ENCODE assay signal across 8 cellular contexts in the genomic region with DNA sequence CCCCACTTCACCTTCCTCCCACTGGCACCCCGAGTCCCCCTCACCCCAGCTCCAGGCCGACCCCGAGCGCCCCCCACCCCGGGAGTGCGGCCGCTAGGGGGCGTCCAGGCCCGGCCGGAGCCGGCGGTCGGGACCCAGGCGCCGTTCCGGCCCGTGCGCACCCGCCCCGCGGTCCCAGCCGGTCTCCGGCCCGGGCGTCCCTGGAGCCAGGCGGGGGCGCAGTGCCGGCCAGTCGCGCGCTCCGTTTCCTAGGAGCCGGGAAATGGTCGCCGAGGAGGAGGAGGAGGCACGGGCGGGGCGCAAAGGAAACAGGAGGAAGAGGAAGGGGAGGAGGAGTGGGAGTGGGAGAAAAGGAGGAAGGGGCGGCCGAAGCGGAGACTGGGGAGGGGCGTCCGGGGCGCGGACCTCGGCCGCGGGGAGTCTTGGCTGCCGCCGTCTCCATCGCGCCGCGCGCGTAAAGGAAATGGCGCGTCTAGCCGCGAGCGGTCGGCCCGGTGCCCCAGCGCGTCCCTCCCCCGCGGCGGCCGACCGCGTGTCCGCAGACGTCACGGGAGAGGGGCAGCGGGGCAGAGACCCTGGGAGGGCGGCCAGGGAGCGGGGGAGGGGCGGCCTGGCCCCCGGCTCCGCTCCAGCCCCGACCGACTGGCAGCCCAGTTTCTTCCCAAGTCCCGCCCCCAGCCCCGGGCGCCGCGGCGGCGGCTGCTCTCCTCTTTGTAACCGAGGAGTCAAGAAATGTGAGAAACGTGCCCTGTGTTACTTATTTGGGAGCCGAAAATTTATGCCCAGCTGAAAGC. TPM values are rescaled to one million over a fixed set of nuclear protein-coding genes. Genes with fewer than 3 reads are reported as not detected.
DNase-seq lines count a peak whose midpoint lies in the region; ATAC-seq, FAIRE-seq and TF ChIP-seq lines count a peak whose summit lies in the region.

No MANE protein-coding gene starts in this region.

- H3K9me3 ChIP-seq in naive thymus-derived CD4-positive, alpha-beta T cell (ENCODE audit: control insufficient read depth in 2 of 3, low read length in 3 of 3) = no peaks in the 10 kb centered on the region
- H3K9me3 ChIP-seq in thymus (ENCODE audit: control insufficient read depth) = no peaks in the 10 kb centered on the region

- DNase-seq in HFFc6 = peak; percentile 71
- peak; percentile 75 to 86 for DNase-seq in NOMO-1 (lab: John Stamatoyannopoulos, UW; ENCODE audit: unreplicated experiment in 2 of 2)
- DNase-seq in activated T-helper 1 cell treated with anti-CD3 and anti-CD28 coated beads, Interleukin-12 subunit alpha, Interleukin-12 subunit beta, Interleukin-2, Interleukin-4 antibody, amounts not matched to agents 30 ng/mL and 10 ng/mL and 1 ng/mL, durations not matched to agents 14 hours and 24 hours and 36 hours (ENCODE audit: low spot score) = peak; percentile 27
- DNase-seq in fibroblast of peridontal ligament (ENCODE audit: extremely low read depth) = peak; percentile 71
- peak in 3 of 9 donors; percentile 16 to 81 (median 53) for DNase-seq in naive thymus-derived CD4-positive, alpha-beta T cell
- DNase-seq in RCC 7860 (ENCODE audit: low spot score) = no peak

- peak overlapping the region; percentile 56 for H3K27ac Mint-ChIP-seq in HFFc6
- peak overlapping the region; percentile 52 for H3K27ac Mint-ChIP-seq in activated T-helper 1 cell treated with anti-CD3 and anti-CD28 coated beads, Interleukin-12 subunit alpha, Interleukin-12 subunit beta, Interleukin-2, Interleukin-4 antibody, amounts not matched to agents 30 ng/mL and 10 ng/mL and 1 ng/mL, durations not matched to agents 14 hours and 24 hours and 36 hours
- peak overlapping the region in 1 of 9 donors; percentile 52 for H3K27ac Mint-ChIP-seq in naive thymus-derived CD4-positive, alpha-beta T cell

- H3K4me1 Mint-ChIP-seq in HFFc6 (ENCODE audit: low read depth) = no peaks in the 10 kb centered on the region
- no peaks in the 10 kb centered on the region for H3K4me1 Mint-ChIP-seq in activated T-helper 1 cell treated with anti-CD3 and anti-CD28 coated beads, Interleukin-12 subunit alpha, Interleukin-12 subunit beta, Interleukin-2, Interleukin-4 antibody, amounts not matched to agents 30 ng/mL and 10 ng/mL and 1 ng/mL, durations not matched to agents 14 hours and 24 hours and 36 hours (ENCODE audit: low read depth)
- peaks cover 0 to 12% (median 4%) of the 10 kb centered on the region in 7 donors for H3K4me1 Mint-ChIP-seq in naive thymus-derived CD4-positive, alpha-beta T cell

- intact Hi-C loops in activated T-helper 1 cell treated with anti-CD3 and anti-CD28 coated beads, Interleukin-12 subunit alpha, Interleukin-12 subunit beta, Interleukin-2, Interleukin-4 antibody, amounts not matched to agents 30 ng/mL and 10 ng/mL and 1 ng/mL, durations not matched to agents 14 hours and 24 hours and 36 hours (cut with micrococcal nuclease) = loop anchor here (1.0 to 2.0 kb wide), 3 partner anchors 17 to 339 kb away; no protein-coding TSS in a partner anchor
- intact Hi-C loops in naive thymus-derived CD4-positive, alpha-beta T cell (cut with micrococcal nuclease) = no loop called here

- POLR2A ChIA-PET in naive thymus-derived CD4-positive, alpha-beta T cell (lab: Charles Lee) = no interaction called here

- CTCF ChIA-PET in naive thymus-derived CD4-positive, alpha-beta T cell (lab: Charles Lee) = interaction anchor here (0.8 to 0.9 kb wide), 2 partner anchors 18 to 353 kb away, joined by 3 read pairs; no protein-coding TSS in a partner anchor

- H3K4me1 ChIP-seq in naive thymus-derived CD4-positive, alpha-beta T cell (ENCODE audit: control insufficient read depth in 2 of 2, insufficient read depth in 2 of 2, low read length in 2 of 2) = no peaks in the 10 kb centered on the region
- peaks cover 3% of the 10 kb centered on the region for H3K4me1 ChIP-seq in thymus (ENCODE audit: control insufficient read depth, insufficient read depth, low read length)

- peak; percentile 77 for ATAC-seq in naive thymus-derived CD4-positive, alpha-beta T cell

- peaks cover 13% of the 10 kb centered on the region for H3K27me3 Mint-ChIP-seq in HFFc6 (ENCODE audit: insufficient read depth)
- H3K27me3 Mint-ChIP-seq in activated T-helper 1 cell treated with anti-CD3 and anti-CD28 coated beads, Interleukin-12 subunit alpha, Interleukin-12 subunit beta, Interleukin-2, Interleukin-4 antibody, amounts not matched to agents 30 ng/mL and 10 ng/mL and 1 ng/mL, durations not matched to agents 14 hours and 24 hours and 36 hours (ENCODE audit: insufficient read depth) = peaks cover 28% of the 10 kb centered on the region
- peaks cover 29 to 52% (median 36%) of the 10 kb centered on the region in 5 donors for H3K27me3 Mint-ChIP-seq in naive thymus-derived CD4-positive, alpha-beta T cell

- no peaks in the 10 kb centered on the region for H3K9me3 Mint-ChIP-seq in HFFc6
- H3K9me3 Mint-ChIP-seq in activated T-helper 1 cell treated with anti-CD3 and anti-CD28 coated beads, Interleukin-12 subunit alpha, Interleukin-12 subunit beta, Interleukin-2, Interleukin-4 antibody, amounts not matched to agents 30 ng/mL and 10 ng/mL and 1 ng/mL, durations not matched to agents 14 hours and 24 hours and 36 hours = no peaks in the 10 kb centered on the region
- no peaks in the 10 kb centered on the region for H3K9me3 Mint-ChIP-seq in naive thymus-derived CD4-positive, alpha-beta T cell

- peaks cover 0 to 5% of the 10 kb centered on the region in 2 donors for H3K27me3 ChIP-seq in naive thymus-derived CD4-positive, alpha-beta T cell (ENCODE audit: control insufficient read depth in 2 of 2, insufficient read depth in 2 of 2, low read length in 2 of 2)
- peaks cover 44% of the 10 kb centered on the region for H3K27me3 ChIP-seq in thymus (ENCODE audit: control insufficient read depth, insufficient read depth)

- peak overlapping the region; percentile 95 for H3K27ac ChIP-seq in C4-2B
- no peak overlapping the region for H3K27ac ChIP-seq in naive thymus-derived CD4-positive, alpha-beta T cell (ENCODE audit: low read depth, low read length)
- H3K27ac ChIP-seq in thymus (ENCODE audit: low read depth) = peak overlapping the region; percentile 49

- no peaks in the 10 kb centered on the region for H3K36me3 Mint-ChIP-seq in HFFc6 (ENCODE audit: low read depth)
- H3K36me3 Mint-ChIP-seq in activated T-helper 1 cell treated with anti-CD3 and anti-CD28 coated beads, Interleukin-12 subunit alpha, Interleukin-12 subunit beta, Interleukin-2, Interleukin-4 antibody, amounts not matched to agents 30 ng/mL and 10 ng/mL and 1 ng/mL, durations not matched to agents 14 hours and 24 hours and 36 hours (ENCODE audit: low read depth) = no peaks in the 10 kb centered on the region
- H3K36me3 Mint-ChIP-seq in naive thymus-derived CD4-positive, alpha-beta T cell = peaks cover 0 to 3% (median 0%) of the 10 kb centered on the region in 5 donors

- WGBS in thymus = under 1% methylated on average over 92 of the region's 92 CpGs

- H3K4me3 ChIP-seq in naive thymus-derived CD4-positive, alpha-beta T cell (ENCODE audit: low read length) = peak overlapping the region; percentile 13
- H3K4me3 ChIP-seq in thymus (ENCODE audit: low read length) = peak overlapping the region; percentile 46

- H3K4me3 Mint-ChIP-seq in HFFc6 = peak overlapping the region; percentile 81
- peak overlapping the region; percentile 73 for H3K4me3 Mint-ChIP-seq in activated T-helper 1 cell treated with anti-CD3 and anti-CD28 coated beads, Interleukin-12 subunit alpha, Interleukin-12 subunit beta, Interleukin-2, Interleukin-4 antibody, amounts not matched to agents 30 ng/mL and 10 ng/mL and 1 ng/mL, durations not matched to agents 14 hours and 24 hours and 36 hours
- H3K4me3 Mint-ChIP-seq in naive thymus-derived CD4-positive, alpha-beta T cell = peak overlapping the region; percentile 57 to 85 (median 71)

- H3K36me3 ChIP-seq in naive thymus-derived CD4-positive, alpha-beta T cell (ENCODE audit: control insufficient read depth in 2 of 3, insufficient read depth in 3 of 3, low read length in 3 of 3) = no peaks in the 10 kb centered on the region
- no peaks in the 10 kb centered on the region for H3K36me3 ChIP-seq in thymus (ENCODE audit: control insufficient read depth, insufficient read depth)

- no peak for FAIRE-seq in RCC 7860 (lab: Jason Lieb, UNC)

- peak; percentile 99 for TF ChIP-seq CTCF in C4-2B (conservative IDR thresholded peaks at IDR 0.05)
- TF ChIP-seq CTCF in HFFc6 (IDR thresholded peaks at IDR 0.05) = peak; percentile 85

RNA-seq across cellular contexts. Expression of a gene that starts 1.1 kb away (rescaled TPM):
- total RNA-seq in HFFc6 (2021; fragmentation: NEBNext Ultra II Directional; extraction: Animal tissue kit (Norgen Biotek cat#: 25700)) = 10 to 100 TPM in 1 of 6 experiments, 1 to 10 TPM in 5; 5.9 to 11.7 (median 7.1) TPM
- total RNA-seq in activated T-helper 1 cell treated with anti-CD3 and anti-CD28 coated beads, Interleukin-12 subunit alpha, Interleukin-12 subunit beta, Interleukin-2, Interleukin-4 antibody, amounts not matched to agents 30 ng/mL and 10 ng/mL and 1 ng/mL, durations not matched to agents 14 hours and 24 hours and 36 hours = 12.5 and 12.6 TPM in 2 replicates
- 10 to 100 TPM in 1 of 5 experiments, 1 to 10 TPM in 3, under 1 TPM in 1; 0.95 to 11.6 (median 2.5) TPM for total RNA-seq in naive thymus-derived CD4-positive, alpha-beta T cell
- not detected for polyA plus RNA-seq in naive thymus-derived CD4-positive, alpha-beta T cell
- polyA plus RNA-seq in thymus = 6.2 TPM
